Comparison of ENCODE assay signal across 1 cellular context in genomic region chr7:13021566-13021965, GRCh38.
TF ChIP-seq lines count a peak whose summit lies in the region.

No MANE protein-coding gene starts in this region.

TF ChIP-seq in K562, 482 proteins besides CTCF, POLR2A, EP300 and RAD21:
- TF ChIP-seq SNIP1 (IDR thresholded peaks at IDR 0.05; ENCODE audit: low read depth) (no peak), ZBTB33 (CRISPR knock-in tag; IDR thresholded peaks at IDR 0.05) (peak; percentile 53)
